8 cellular contexts compared by ENCODE assay signal in genomic region chr17:7177954-7178477, GRCh38. TPM values are rescaled to one million over a fixed set of nuclear protein-coding genes. Genes with fewer than 3 reads are reported as not detected.
A peak's percentile ranks its signal among the peaks of the same experiment; 100 is the strongest.
DNase-seq lines count a peak whose midpoint lies in the region; ATAC-seq, FAIRE-seq and TF ChIP-seq lines count a peak whose summit lies in the region.

No MANE protein-coding gene starts in this region.

- H3K27me3 ChIP-seq in bronchial epithelial cell (ENCODE audit: control insufficient read depth, insufficient read depth, low read length): peaks cover 4% of the 10 kb centered on the region
- peaks cover 18 to 25% of the 10 kb centered on the region in 2 donors for H3K27me3 ChIP-seq in mucosa of rectum (ENCODE audit: control insufficient read depth in 2 of 2, insufficient read depth in 2 of 2, low read length in 2 of 2)

- H3K4me1 ChIP-seq in mucosa of rectum (ENCODE audit: control insufficient read depth in 2 of 2, insufficient read depth in 2 of 2, low read length in 2 of 2): peaks cover 12 to 16% of the 10 kb centered on the region in 2 donors

- H3K9ac ChIP-seq in mucosa of rectum (ENCODE audit: low read depth in 1 of 2, low read length in 2 of 2): peak overlapping the region; percentile 23 to 41

- no peaks in the 10 kb centered on the region for H3K9me3 ChIP-seq in mucosa of rectum (ENCODE audit: control insufficient read depth in 2 of 2, low read length in 2 of 2)

- H3K36me3 ChIP-seq in bronchial epithelial cell (ENCODE audit: control insufficient read depth, insufficient read depth, low read length) (no peaks in the 10 kb centered on the region), mucosa of rectum (ENCODE audit: control insufficient read depth in 2 of 2, insufficient read depth in 2 of 2, low read length in 2 of 2) (no peaks in the 10 kb centered on the region)

- peak; percentile 93 for DNase-seq in DMS53 (lab: John Stamatoyannopoulos, UW)
- DNase-seq in NCI-H146 treated with DMSO at 0.1 percent for 48 hours (lab: John Stamatoyannopoulos, UW; ENCODE audit: unreplicated experiment): peak; percentile 22
- DNase-seq in bronchial epithelial cell (ENCODE audit: low read depth): peak; percentile 29
- no peak for DNase-seq in SKM-1 treated with dmso at 0.1 percent for 144 hours (lab: John Stamatoyannopoulos, UW; ENCODE audit: unreplicated experiment)

- no peak for FAIRE-seq in bronchial epithelial cell (lab: Jason Lieb, UNC)

- ATAC-seq in GM21825 (IDR thresholded peaks at IDR 0.05; ENCODE audit: unreplicated experiment): no peak
- no peak for ATAC-seq in GM21367 (IDR thresholded peaks at IDR 0.05; ENCODE audit: unreplicated experiment)
- ATAC-seq in GM19324 (IDR thresholded peaks at IDR 0.05; ENCODE audit: low FRiP score, unreplicated experiment): no peak

- TF ChIP-seq CTCF in bronchial epithelial cell (IDR thresholded peaks at IDR 0.05; ENCODE audit: insufficient read depth, low read length, severe bottlenecking): no peak

- peak overlapping the region; percentile 33 for H3K4me3 ChIP-seq in bronchial epithelial cell (ENCODE audit: low read depth, low read length)
- peak overlapping the region; percentile 32 to 67 for H3K4me3 ChIP-seq in mucosa of rectum (ENCODE audit: low read length in 2 of 2)

- no peak overlapping the region for H3K27ac ChIP-seq in mucosa of rectum (ENCODE audit: low read depth in 2 of 2, low read length in 2 of 2)

RNA-seq across cellular contexts. Expression of gene ASGR1, which starts 1.2 kb away (rescaled TPM):
- under 0.01 and 0.38 TPM in 2 replicates for total RNA-seq in bronchial epithelial cell

RNA-seq across cellular contexts. Expression of gene DLG4, which starts 41.6 kb away (rescaled TPM):
- total RNA-seq in bronchial epithelial cell: 1.8 and 1.9 TPM in 2 replicates

RNA-seq across cellular contexts. Expression of gene ACADVL, which starts 41.7 kb away (rescaled TPM):
- 216 and 277 TPM in 2 replicates for total RNA-seq in bronchial epithelial cell

RNA-seq across cellular contexts. Expression of gene DVL2, which starts 56.3 kb away (rescaled TPM):
- 52.1 and 55.3 TPM in 2 replicates for total RNA-seq in bronchial epithelial cell
